Comparison of ENCODE assay signal across 15 cellular contexts in genomic region chr7:124059375-124059774, GRCh38. TPM values are rescaled to one million over a fixed set of nuclear protein-coding genes. Genes with fewer than 3 reads are reported as not detected.
DNase-seq lines count a peak whose midpoint lies in the region; ATAC-seq and TF ChIP-seq lines count a peak whose summit lies in the region.
"Had no signal": no experiment of that assay in that cellular context is flagged by ENCODE, and none has a peak within 500 bp of the region (broad histone marks: within the 10 kb centered on the region; RNA-seq: fewer than 3 reads in every experiment).

No MANE protein-coding gene starts in this region.

- H3K4me1 Mint-ChIP-seq in GM23338: no peaks in the 10 kb centered on the region

- H3K4me1 ChIP-seq in GM23338 (ENCODE audit: insufficient read depth): no peaks in the 10 kb centered on the region
- H3K4me1 ChIP-seq: gastroesophageal sphincter, lower lobe of right lung, parathyroid adenoma had no signal

- DNase-seq in GM13976 (ENCODE audit: low spot score) (peak; percentile 36), DMS 273 treated with DMSO at 0.1 percent for 48 hours (lab: John Stamatoyannopoulos, UW) (no peak), GM23338 (ENCODE audit: low spot score) (no peak), G401 (ENCODE audit: low spot score) (no peak), NCI-H146 treated with DMSO at 0.1 percent for 48 hours (lab: John Stamatoyannopoulos, UW; ENCODE audit: unreplicated experiment) (no peak)
- DNase-seq: HCEC 1CT; lower lobe of right lung; NCI-H524; stimulated activated CD4-positive, alpha-beta T cell treated with anti-CD3 and anti-CD28 coated beads, Interleukin-4, amount 100 ng/mL, for 24 hours had no signal

- H3K79me2 ChIP-seq in GM23338 (replicated peaks; ENCODE audit: insufficient read depth): no peaks in the 10 kb centered on the region
- H3K79me2 ChIP-seq: parathyroid adenoma had no signal

- ATAC-seq in GM19438 (IDR thresholded peaks at IDR 0.05; ENCODE audit: low read depth, unreplicated experiment) (peak; percentile 100), HG02840 (IDR thresholded peaks at IDR 0.05; ENCODE audit: low FRiP score, unreplicated experiment) (peak; percentile 98), HG03460 (IDR thresholded peaks at IDR 0.05; ENCODE audit: unreplicated experiment) (peak; percentile 99), GM23338 (no peak)
- ATAC-seq: gastroesophageal sphincter, lower lobe of right lung had no signal

- H3K36me3 Mint-ChIP-seq in GM23338 (ENCODE audit: low read depth): no peaks in the 10 kb centered on the region

- no peak overlapping the region for H3K27ac ChIP-seq in GM23338 (ENCODE audit: low read depth)
- H3K27ac ChIP-seq: gastroesophageal sphincter, lower lobe of right lung, parathyroid adenoma had no signal

- no peak overlapping the region for H3K4me3 Mint-ChIP-seq in GM23338

- no peaks in the 10 kb centered on the region for H3K36me3 ChIP-seq in GM23338 (ENCODE audit: insufficient read depth)
- H3K36me3 ChIP-seq: gastroesophageal sphincter, lower lobe of right lung had no signal

- no peak overlapping the region for H3K4me3 ChIP-seq in GM23338
- H3K4me3 ChIP-seq: gastroesophageal sphincter, lower lobe of right lung had no signal

- no peaks in the 10 kb centered on the region for H3K9me2 ChIP-seq in GM23338 (ENCODE audit: insufficient read depth)

- in situ Hi-C loops in GM13976 (cut with MboI; ENCODE audit: low sequenced_read_pairs, unreplicated experiment): no loop called here
- in situ Hi-C loops in G401 (cut with HindIII; ENCODE audit: low sequenced_read_pairs): no loop called here

- no peak overlapping the region for H3K4me2 ChIP-seq in GM23338

- no peak overlapping the region for H2AFZ ChIP-seq in GM23338
- H2AFZ ChIP-seq: parathyroid adenoma had no signal

- H3K27me3 Mint-ChIP-seq in GM23338 (ENCODE audit: insufficient read depth, low read depth, poor library complexity): no peaks in the 10 kb centered on the region

- no peak overlapping the region for H3K27ac Mint-ChIP-seq in GM23338

- H3K27me3 ChIP-seq in GM23338 (ENCODE audit: insufficient read depth): no peaks in the 10 kb centered on the region
- H3K27me3 ChIP-seq: gastroesophageal sphincter had no signal

- no peaks in the 10 kb centered on the region for H4K20me1 ChIP-seq in GM23338 (replicated peaks; ENCODE audit: insufficient read depth)

- no peaks in the 10 kb centered on the region for H3K9me3 Mint-ChIP-seq in GM23338

- H3F3A ChIP-seq in GM23338 (replicated peaks; ENCODE audit: low read depth): no peaks in the 10 kb centered on the region

- TF ChIP-seq CTCF in GM13976 (IDR thresholded peaks at IDR 0.05; ENCODE audit: borderline replicate concordance, control extremely low read depth, extremely low read depth, insufficient read depth, missing control alignments): no peak
- TF ChIP-seq CTCF in GM23338 (conservative IDR thresholded peaks at IDR 0.05; ENCODE audit: low read depth in 2 of 2): no peak

TF ChIP-seq in GM23338, 12 proteins besides CTCF, POLR2A, EP300 and RAD21:
- TF ChIP-seq REST (IDR thresholded peaks at IDR 0.05; ENCODE audit: unreplicated experiment): no peak

RNA-seq across cellular contexts. Expression of gene TMEM229A, which starts 26.5 kb away (rescaled TPM):
- 0.16 and 0.80 TPM in 2 replicates for total RNA-seq in GM23338 (2014; rRNA removed; shearing (Covaris generic))
- polyA plus RNA-seq in GM23338 (2016; fragmentation: Nextera tagmentation; extraction: Ambion mirVana): 0.63 and 0.94 TPM in 2 replicates
- not detected in 2 replicates for total RNA-seq in G401 (2014; rRNA removed; shearing (Covaris generic))
- total RNA-seq: lower lobe of right lung, subcutaneous adipose tissue had no signal
